8 cellular contexts compared by ENCODE assay signal in genomic region chr7:39949980-39950472, GRCh38. TPM values are rescaled to one million over a fixed set of nuclear protein-coding genes. Genes with fewer than 3 reads are reported as not detected.
DNase-seq lines count a peak whose midpoint lies in the region; ATAC-seq and TF ChIP-seq lines count a peak whose summit lies in the region.

CDK13 (plus strand) TSS chr7:39950256; CDS start chr7:39950642, 386 bp downstream.

- H3K9me3 ChIP-seq in endodermal cell (ENCODE audit: control insufficient read depth, low read length): no peaks in the 10 kb centered on the region

- peak within 1 kb of the TSS; percentile 93 for H3K9ac ChIP-seq in endodermal cell (ENCODE audit: extremely low read depth, low read length, poor library complexity, severe bottlenecking)

- peak within 1 kb of the TSS; percentile 95 to 99 for H3K4me3 Mint-ChIP-seq in CD14-positive monocyte
- peak within 1 kb of the TSS; percentile 96 for H3K4me3 Mint-ChIP-seq in endodermal cell
- H3K4me3 Mint-ChIP-seq in mesothelial cell of epicardium: peak within 1 kb of the TSS; percentile 98

- no peaks in the 10 kb centered on the region for H3K27me3 ChIP-seq in endodermal cell (ENCODE audit: control insufficient read depth, insufficient read depth, low read length, poor library complexity, severe bottlenecking)

- peak within 1 kb of the TSS; percentile 95 for H3K27ac ChIP-seq in endodermal cell (ENCODE audit: low read depth, low read length)

- H3K36me3 Mint-ChIP-seq in CD14-positive monocyte (peaks cover 0 to 2% of the 10 kb centered on the region in 2 donors), endodermal cell (ENCODE audit: low read depth) (peaks cover 5% of the 10 kb centered on the region), mesothelial cell of epicardium (no peaks in the 10 kb centered on the region)

- ATAC-seq in GM19324 (IDR thresholded peaks at IDR 0.05; ENCODE audit: low FRiP score, unreplicated experiment): peak; percentile 42
- peak; percentile 36 for ATAC-seq in HG03460 (IDR thresholded peaks at IDR 0.05; ENCODE audit: unreplicated experiment)

- H3K9me3 Mint-ChIP-seq in CD14-positive monocyte: no peaks in the 10 kb centered on the region
- H3K9me3 Mint-ChIP-seq in endodermal cell: no peaks in the 10 kb centered on the region
- H3K9me3 Mint-ChIP-seq in mesothelial cell of epicardium: no peaks in the 10 kb centered on the region

- intact Hi-C loops in CD14-positive monocyte (cut with micrococcal nuclease): loop anchor here (10.0 kb wide), 2 partner anchors 95 to 185 kb away; partner anchors contain the start of genes MPLKIP (in 2 of the 2) and SUGCT (in 2 of the 2)

- H3K4me1 Mint-ChIP-seq in CD14-positive monocyte (peaks cover 38% of the 10 kb centered on the region), endodermal cell (peaks cover 10% of the 10 kb centered on the region), mesothelial cell of epicardium (peaks cover 34% of the 10 kb centered on the region)

- H3K27ac Mint-ChIP-seq in CD14-positive monocyte: peak within 1 kb of the TSS; percentile 98 to 100 (median 100)
- H3K27ac Mint-ChIP-seq in endodermal cell: peak within 1 kb of the TSS; percentile 100
- H3K27ac Mint-ChIP-seq in mesothelial cell of epicardium: peak within 1 kb of the TSS; percentile 100

- H3K36me3 ChIP-seq in endodermal cell (ENCODE audit: control insufficient read depth, insufficient read depth, low read length): peaks cover 5% of the 10 kb centered on the region

- H3K4me3 ChIP-seq in endodermal cell (ENCODE audit: low read length): peak within 1 kb of the TSS; percentile 94

- no peaks in the 10 kb centered on the region for H3K4me1 ChIP-seq in endodermal cell (ENCODE audit: control insufficient read depth, insufficient read depth, low read length)

- TF ChIP-seq CTCF in CD14-positive monocyte (IDR thresholded peaks at IDR 0.05): no peak
- TF ChIP-seq CTCF in endodermal cell (conservative IDR thresholded peaks at IDR 0.05): peak; percentile 43
- TF ChIP-seq CTCF in mesothelial cell of epicardium (IDR thresholded peaks at IDR 0.05; ENCODE audit: unreplicated experiment): no peak

- H3K27me3 Mint-ChIP-seq in CD14-positive monocyte (ENCODE audit: low read depth in 3 of 3): peaks cover 0 to 1% (median 0%) of the 10 kb centered on the region in 3 donors
- H3K27me3 Mint-ChIP-seq in endodermal cell (ENCODE audit: insufficient read depth): no peaks in the 10 kb centered on the region
- H3K27me3 Mint-ChIP-seq in mesothelial cell of epicardium (ENCODE audit: low read depth): no peaks in the 10 kb centered on the region

- DNase-seq in CD14-positive monocyte (ENCODE audit: low spot score): peak; percentile 85
- DNase-seq in NOMO-1 treated with DMSO at 0.1 percent for 48 hours (lab: John Stamatoyannopoulos, UW; ENCODE audit: unreplicated experiment): peak; percentile 78
- DNase-seq in activated CD8-positive, alpha-beta memory T cell treated with anti-CD3 and anti-CD28 coated beads for 48 hours (ENCODE audit: low read depth in 2 of 3, low spot score in 2 of 3): peak; percentile 56 to 77 (median 64)
- DNase-seq in endodermal cell: peak; percentile 93
- DNase-seq in mesothelial cell of epicardium (ENCODE audit: low spot score in 2 of 2, unreplicated experiment in 2 of 2): peak; percentile 48 to 74
- DNase-seq in stimulated activated CD8-positive, alpha-beta memory T cell treated with anti-CD3 and anti-CD28 coated beads, Interleukin-15, amount 100 ng/mL, for 48 hours (ENCODE audit: low read depth in 2 of 2): peak; percentile 83 to 92

- 0% methylated on average over 58 of the region's 58 CpGs; no CpG with 5 or more reads in 1 of the 2 experiments for WGBS in endodermal cell (ENCODE audit: insufficient coverage in 1 of 2, insufficient read length in 1 of 2), 2 experiments

RNA-seq across cellular contexts. Expression of gene CDK13, which starts in this region (rescaled TPM):
- 10 to 100 TPM in 1 of 2 donors, 1 to 10 TPM in 1; 8.8 to 11.2 TPM for polyA plus RNA-seq in CD14-positive monocyte
- total RNA-seq in endodermal cell (10 to 100 TPM; 60.8 to 77.7 TPM), mesothelial cell of epicardium (75.8 to 82.0 TPM (median 76.0 TPM) in 3 replicates)
- polyA plus RNA-seq in endodermal cell (2013, experiment 1 of 2): 35.6 TPM
- 45.2 TPM for polyA plus RNA-seq in endodermal cell (2013, experiment 2 of 2)

Comparison
In these comparisons a context has a peak if more than half of its experiments do, and no peak if none do; other contexts are left out.
1. Peak in every context shown above with its lines: DNase-seq, ATAC-seq, H3K4me3 ChIP-seq and H3K27ac ChIP-seq.